19 cellular contexts compared by ENCODE assay signal in genomic region chr10:71595649-71596048, GRCh38.
DNase-seq lines count a peak whose midpoint lies in the region; ATAC-seq, FAIRE-seq and TF ChIP-seq lines count a peak whose summit lies in the region.
"Had no signal": no experiment of that assay in that cellular context is flagged by ENCODE, and none has a peak within 500 bp of the region (broad histone marks: within the 10 kb centered on the region; RNA-seq: fewer than 3 reads in every experiment).

No MANE protein-coding gene starts in this region.

- ATAC-seq in activated T-helper 17 cell treated with anti-CD3 and anti-CD28 coated beads, Interleukin-2, amount 50 U/mL, for 72 hours (replicated peaks) = peak; percentile 44
- no peak for ATAC-seq in HG02798 (IDR thresholded peaks at IDR 0.05; ENCODE audit: poor library complexity, unreplicated experiment)
- ATAC-seq in GM19351 (IDR thresholded peaks at IDR 0.05; ENCODE audit: unreplicated experiment) = no peak

- H3K27me3 Mint-ChIP-seq in activated T-helper 17 cell treated with anti-CD3 and anti-CD28 coated beads, Interleukin-2, amount 50 U/mL, for 72 hours = no peaks in the 10 kb centered on the region

- H3K4me1 ChIP-seq in BLaER1 (peaks cover 67% of the 10 kb centered on the region), kidney (ENCODE audit: control insufficient read depth in 1 of 2, insufficient read depth in 1 of 2, low read depth in 1 of 2, low read length in 2 of 2) (peaks cover 0 to 6% of the 10 kb centered on the region in 2 donors)

- H3K9me3 Mint-ChIP-seq in activated T-helper 17 cell treated with anti-CD3 and anti-CD28 coated beads, Interleukin-2, amount 50 U/mL, for 72 hours = no peaks in the 10 kb centered on the region
- H3K9me3 Mint-ChIP-seq: CD4-positive, CD25-positive, alpha-beta regulatory T cell; CD8-positive, alpha-beta memory T cell; H9; IgD-negative memory B cell had no signal

- H3K36me3 ChIP-seq in BLaER1 (no peaks in the 10 kb centered on the region), kidney (ENCODE audit: control insufficient read depth in 1 of 2, insufficient read depth in 2 of 2, low read length in 2 of 2) (no peaks in the 10 kb centered on the region)

- TF ChIP-seq CTCF in kidney (IDR thresholded peaks at IDR 0.05; ENCODE audit: borderline replicate concordance, extremely low read depth, insufficient read depth) = no peak

- no peak overlapping the region for H3K4me3 ChIP-seq in BLaER1
- H3K4me3 ChIP-seq in kidney (ENCODE audit: low read length in 2 of 2) = no peak overlapping the region

- no peaks in the 10 kb centered on the region for H3K27me3 ChIP-seq in BLaER1

- intact Hi-C loops in kidney (cut with DNase I) = no loop called here

- DNase-seq in kidney (peak; percentile 28), urothelium cell line (ENCODE audit: low spot score) (no peak), DMS114 treated with DMSO at 0.1 percent for 48 hours (lab: John Stamatoyannopoulos, UW; ENCODE audit: unreplicated experiment) (no peak)
- DNase-seq: 8988T; CD4-positive, CD25-positive, alpha-beta regulatory T cell; CD8-positive, alpha-beta memory T cell; COR-L47; DMS 273 treated with DMSO at 0.1 percent for 48 hours; H9; KG1 had no signal

- peaks cover under 1% of the 10 kb centered on the region for H3K4me1 Mint-ChIP-seq in activated T-helper 17 cell treated with anti-CD3 and anti-CD28 coated beads, Interleukin-2, amount 50 U/mL, for 72 hours
- H3K4me1 Mint-ChIP-seq: CD4-positive, CD25-positive, alpha-beta regulatory T cell; CD8-positive, alpha-beta memory T cell had no signal

- H3K27ac ChIP-seq in BLaER1 = 0 out of 2 replicates have a peak overlapping the region, but pooled peaks have one; percentile 35
- H3K27ac ChIP-seq in kidney (ENCODE audit: low read depth in 2 of 2, low read length in 2 of 2) = no peak overlapping the region
- H3K27ac ChIP-seq: HL-60 had no signal

- H3K36me3 Mint-ChIP-seq in activated T-helper 17 cell treated with anti-CD3 and anti-CD28 coated beads, Interleukin-2, amount 50 U/mL, for 72 hours (ENCODE audit: low read depth) = no peaks in the 10 kb centered on the region
- H3K36me3 Mint-ChIP-seq: CD4-positive, CD25-positive, alpha-beta regulatory T cell; CD8-positive, alpha-beta memory T cell; IgD-negative memory B cell had no signal

- no peak for FAIRE-seq in kidney (lab: Jason Lieb, UNC)
- peak; percentile 17 for FAIRE-seq in urothelium cell line (lab: Jason Lieb, UNC)
- FAIRE-seq: G401.6, GM12892, H1 had no signal

- H3K9me3 ChIP-seq in BLaER1 (no peaks in the 10 kb centered on the region), kidney (ENCODE audit: control insufficient read depth in 1 of 2, low read length in 2 of 2) (no peaks in the 10 kb centered on the region)

- no peak overlapping the region for H3K9ac ChIP-seq in BLaER1
- H3K9ac ChIP-seq in kidney (ENCODE audit: low read length in 2 of 2) = no peak overlapping the region

- H3K27ac Mint-ChIP-seq in activated T-helper 17 cell treated with anti-CD3 and anti-CD28 coated beads, Interleukin-2, amount 50 U/mL, for 72 hours = peak overlapping the region; percentile 78
- H3K27ac Mint-ChIP-seq: CD4-positive, CD25-positive, alpha-beta regulatory T cell; H9; IgD-negative memory B cell had no signal

- no peaks in the 10 kb centered on the region for H4K20me1 ChIP-seq in BLaER1

- H3K4me2 ChIP-seq in BLaER1 = no peak overlapping the region

- H3K4me3 Mint-ChIP-seq in activated T-helper 17 cell treated with anti-CD3 and anti-CD28 coated beads, Interleukin-2, amount 50 U/mL, for 72 hours = no peak overlapping the region
- H3K4me3 Mint-ChIP-seq: CD8-positive, alpha-beta memory T cell; H9 had no signal
